ENCODE assay signal across 8 cellular contexts in genomic region chr2:74458957-74459290, GRCh38. TPM values are rescaled to one million over a fixed set of nuclear protein-coding genes. Genes with fewer than 3 reads are reported as not detected.
DNase-seq lines count a peak whose midpoint lies in the region; ATAC-seq and TF ChIP-seq lines count a peak whose summit lies in the region.

No MANE protein-coding gene starts in this region.

- H3K9ac ChIP-seq in DND-41 (ENCODE audit: low read depth, low read length), result peak overlapping the region; percentile 86

- no peak for DNase-seq in DND-41
- no peak for DNase-seq in PC-9
- DNase-seq in epithelial cell of prostate (ENCODE audit: low read depth, low spot score), result no peak
- no peak for DNase-seq in ovary
- no peak for DNase-seq in NCI-H1436 treated with DMSO at 0.1 percent for 48 hours (lab: John Stamatoyannopoulos, UW)
- DNase-seq in EL, result no peak
- DNase-seq in NCI-H524 treated with DMSO at 0.1 percent for 48 hours (lab: John Stamatoyannopoulos, UW), result no peak

- 0 to 1% (median 1%) methylated on average over 9 of the region's 9 CpGs for WGBS in ovary, 3 donors

- H3K79me2 ChIP-seq in DND-41 (ENCODE audit: insufficient read depth, low read length) (peaks cover 44% of the 10 kb centered on the region), PC-9 (ENCODE audit: low read depth) (peaks cover 32% of the 10 kb centered on the region)

- POLR2A ChIA-PET in PC-9 (lab: Charles Lee; ENCODE audit: unreplicated experiment), result interaction anchor here (0.5 to 1.2 kb wide), 5 partner anchors 14 to 1218 kb away, joined by 4 to 8 read pairs (median 7); partner anchors contain the start of gene MRPL53

- TF ChIP-seq POLR2A in ovary (IDR thresholded peaks at IDR 0.05), result no peak

- H3K27ac ChIP-seq in DND-41 (ENCODE audit: low read length) (peak overlapping the region; percentile 88), PC-9 (peak overlapping the region; percentile 29; the same call in 1 of the 2 replicates), epithelial cell of prostate (peak overlapping the region; percentile 92), ovary (peak overlapping the region in 1 of 2 donors; percentile 56)

- ATAC-seq in DND-41 (ENCODE audit: insufficient read depth, low read depth) (no peak), GM21528 (IDR thresholded peaks at IDR 0.05; ENCODE audit: low FRiP score, unreplicated experiment) (no peak)

- H3K4me1 ChIP-seq in DND-41 (ENCODE audit: insufficient read depth, low read length) (peaks cover 57% of the 10 kb centered on the region), PC-9 (replicated peaks; ENCODE audit: insufficient read depth) (peaks cover 24% of the 10 kb centered on the region), ovary (ENCODE audit: insufficient read depth) (peaks cover 10% of the 10 kb centered on the region)

- H2AFZ ChIP-seq in DND-41 (ENCODE audit: low read depth, low read length) (peak overlapping the region; percentile 72), PC-9 (0 out of 2 replicates have a peak overlapping the region, but pooled peaks have one; percentile 73)

- peaks cover 33% of the 10 kb centered on the region for H3K36me3 ChIP-seq in DND-41 (ENCODE audit: insufficient read depth, low read length)
- peaks cover 15% of the 10 kb centered on the region for H3K36me3 ChIP-seq in PC-9 (ENCODE audit: low read depth)
- no peaks in the 10 kb centered on the region for H3K36me3 ChIP-seq in ovary

- peak overlapping the region; percentile 97 for H3K4me2 ChIP-seq in DND-41 (ENCODE audit: insufficient read depth, low read length)
- peak overlapping the region; percentile 99 for H3K4me2 ChIP-seq in PC-9

- no peak for TF ChIP-seq EP300 in ovary (IDR thresholded peaks at IDR 0.05)

- intact Hi-C loops in PC-9 (cut with micrococcal nuclease; ENCODE audit: unreplicated experiment) (loop anchor here (1.0 to 10.0 kb wide), 2 partner anchors 19 to 194 kb away; no protein-coding TSS in a partner anchor), ovary (cut with DNase I) (no loop called here)

- H3K9me3 ChIP-seq in DND-41 (ENCODE audit: insufficient read depth, low read length, severe bottlenecking), result no peaks in the 10 kb centered on the region
- H3K9me3 ChIP-seq in PC-9 (ENCODE audit: insufficient read depth, low read depth), result no peaks in the 10 kb centered on the region
- H3K9me3 ChIP-seq in ovary, result no peaks in the 10 kb centered on the region

- H4K20me1 ChIP-seq in DND-41 (ENCODE audit: insufficient read depth, low read length) (peaks cover 4% of the 10 kb centered on the region), PC-9 (ENCODE audit: insufficient read depth) (no peaks in the 10 kb centered on the region)

- CTCF ChIA-PET in PC-9 (lab: Charles Lee), result no interaction called here

- H3F3A ChIP-seq in PC-9 (ENCODE audit: insufficient read depth, low read depth), result peaks cover 31% of the 10 kb centered on the region

- H3K27me3 ChIP-seq in DND-41 (ENCODE audit: insufficient read depth, low read length, poor library complexity), result no peaks in the 10 kb centered on the region
- H3K27me3 ChIP-seq in PC-9 (ENCODE audit: insufficient read depth, low read depth), result no peaks in the 10 kb centered on the region
- H3K27me3 ChIP-seq in ovary, result no peaks in the 10 kb centered on the region

- H3K9me2 ChIP-seq in PC-9 (ENCODE audit: insufficient read depth), result no peaks in the 10 kb centered on the region

- H3K4me3 ChIP-seq in DND-41 (ENCODE audit: low read depth in 1 of 2, low read length in 2 of 2), result peak overlapping the region; percentile 77 to 94
- H3K4me3 ChIP-seq in PC-9, result peak overlapping the region; percentile 93
- peak overlapping the region; percentile 62 for H3K4me3 ChIP-seq in ovary

- no TSS peak for BruUV-seq in PC-9 (replicated peaks; lab: Mats Ljungman, UMichigan)

- TF ChIP-seq CTCF in DND-41 (IDR thresholded peaks at IDR 0.05; ENCODE audit: borderline replicate concordance, extremely low read depth, low read length, poor library complexity, severe bottlenecking), result no peak
- TF ChIP-seq CTCF in PC-9 (conservative IDR thresholded peaks at IDR 0.05), result no peak
- no peak for TF ChIP-seq CTCF in ovary (IDR thresholded peaks at IDR 0.05)

RNA-seq across cellular contexts. Expression of gene WBP1, which starts 0.7 kb away (rescaled TPM):
- 68.0 and 74.7 TPM in 2 replicates for total RNA-seq in PC-9 (2021)
- 10 to 100 TPM; 61.9 to 93.8 (median 73.3) TPM for total RNA-seq in ovary
- 100 to 1,000 TPM in 1 of 2 donors, 10 to 100 TPM in 1; 52.4 to 114 TPM for polyA plus RNA-seq in ovary

RNA-seq across cellular contexts. Expression of gene INO80B, which starts 4.0 kb away (rescaled TPM):
- 32.5 and 34.2 TPM in 2 replicates for total RNA-seq in PC-9 (2021)
- 10 to 100 TPM in 6 of 7 donors, 1 to 10 TPM in 1; 9.4 to 60.9 (median 49.6) TPM for total RNA-seq in ovary
- polyA plus RNA-seq in ovary, result 10 to 100 TPM; 45.1 to 48.6 TPM

RNA-seq across cellular contexts. Expression of gene MOGS, which starts 6.3 kb away (rescaled TPM):
- total RNA-seq in PC-9 (2021) (70.5 and 88.8 TPM in 2 replicates), ovary (10 to 100 TPM; 26.3 to 38.6 (median 36.0) TPM)
- polyA plus RNA-seq in ovary, result 10 to 100 TPM; 20.4 to 24.6 TPM

RNA-seq across cellular contexts. Expression of gene MRPL53, which starts 13.6 kb away (rescaled TPM):
- total RNA-seq in PC-9 (2021), result 42.9 and 51.1 TPM in 2 replicates
- total RNA-seq in ovary, result 100 to 1,000 TPM in 1 of 7 donors, 10 to 100 TPM in 6; 21.9 to 105 (median 85.1) TPM
- polyA plus RNA-seq in ovary, result 10 to 100 TPM; 13.1 to 60.1 TPM

RNA-seq across cellular contexts. Expression of gene RTKN, which starts 17.2 kb away (rescaled TPM):
- total RNA-seq in PC-9 (2021) (58.9 and 63.4 TPM in 2 replicates), ovary (10 to 100 TPM in 5 of 7 donors, 1 to 10 TPM in 2; 1.6 to 30.9 (median 12.2) TPM)
- polyA plus RNA-seq in ovary, result 1 to 10 TPM; 8.6 TPM
